ENCODE assay signal across 7 cellular contexts in genomic region chr19:42301646-42302204, GRCh38. TPM values are rescaled to one million over a fixed set of nuclear protein-coding genes. Genes with fewer than 3 reads are reported as not detected.
A peak's percentile ranks its signal among the peaks of the same experiment; 100 is the strongest.
DNase-seq lines count a peak whose midpoint lies in the region; ATAC-seq and TF ChIP-seq lines count a peak whose summit lies in the region.

Gene PRR19, plus strand, starts transcription at chr19:42302132. Its CDS starts 7,453 bp downstream, at chr19:42309585.

- peak; percentile 5 for ATAC-seq in HG03045 (IDR thresholded peaks at IDR 0.05; ENCODE audit: unreplicated experiment)
- ATAC-seq in activated T-cell treated with anti-CD3 and anti-CD28 coated beads, Interleukin-2, amount 50 U/mL, for 72 hours (replicated peaks in 1 of 2): peak; percentile 22 to 23
- ATAC-seq in left ventricle myocardium superior: peak; percentile 27
- ATAC-seq in PC-3: no peak
- no peak for ATAC-seq in GM19467 (IDR thresholded peaks at IDR 0.05; ENCODE audit: unreplicated experiment)

- H3K27me3 Mint-ChIP-seq in activated T-cell treated with anti-CD3 and anti-CD28 coated beads, Interleukin-2, amount 50 U/mL, for 72 hours (ENCODE audit: low read depth): no peaks in the 10 kb centered on the region

- CTCF ChIA-PET in PC-3 (lab: Charles Lee): no interaction called here

- H3K9ac ChIP-seq in PC-3 (ENCODE audit: low read length): no peak within 1 kb of the TSS

- no peaks in the 10 kb centered on the region for H3K9me2 ChIP-seq in PC-3 (replicated peaks; ENCODE audit: low read length)

- intact Hi-C loops in left ventricle myocardium superior (cut with micrococcal nuclease) (no loop called here), PC-3 (cut with micrococcal nuclease) (no loop called here)

- peak within 1 kb of the TSS in 20 of 21 experiments; percentile 2 to 86 (median 46) for H3K27ac ChIP-seq in skin epidermis
- no peak within 1 kb of the TSS for H3K27ac ChIP-seq in PC-3 (ENCODE audit: low read length)

- no peak within 1 kb of the TSS for H2AFZ ChIP-seq in PC-3 (ENCODE audit: low read length)

- H3K27ac Mint-ChIP-seq in activated T-cell treated with anti-CD3 and anti-CD28 coated beads, Interleukin-2, amount 50 U/mL, for 72 hours: peak within 1 kb of the TSS; percentile 51

- peaks cover 0 to 2% of the 10 kb centered on the region in 2 donors for H3K36me3 Mint-ChIP-seq in activated T-cell treated with anti-CD3 and anti-CD28 coated beads, Interleukin-2, amount 50 U/mL, for 72 hours (ENCODE audit: insufficient read depth in 2 of 2)

- H3K4me3 ChIP-seq in GM12864 (ENCODE audit: low read depth, low read length) (peak within 1 kb of the TSS; percentile 64), skin epidermis (peak within 1 kb of the TSS; percentile 37 to 56 (median 51)), PC-3 (ENCODE audit: low read length) (no peak within 1 kb of the TSS)

- no peaks in the 10 kb centered on the region for H3K9me3 Mint-ChIP-seq in activated T-cell treated with anti-CD3 and anti-CD28 coated beads, Interleukin-2, amount 50 U/mL, for 72 hours

- DNase-seq in GM12864 (ENCODE audit: low read depth) (no peak), left ventricle myocardium superior (no peak), PC-3 (no peak)
- peak in 1 of 2 donors; percentile 25 for DNase-seq in activated T-cell treated with anti-CD3 and anti-CD28 coated beads, Interleukin-2, amount 50 U/mL, for 72 hours

- H3K4me1 Mint-ChIP-seq in activated T-cell treated with anti-CD3 and anti-CD28 coated beads, Interleukin-2, amount 50 U/mL, for 72 hours (ENCODE audit: low read depth): peaks cover 26% of the 10 kb centered on the region

- TF ChIP-seq CTCF in GM12864 (IDR thresholded peaks at IDR 0.05; ENCODE audit: low read depth, low read length, missing control alignments) (no peak), PC-3 (conservative IDR thresholded peaks at IDR 0.05; ENCODE audit: low read depth, low read length) (no peak)

- H3K4me2 ChIP-seq in PC-3 (ENCODE audit: low read length): no peak within 1 kb of the TSS

- no peaks in the 10 kb centered on the region for H3K79me2 ChIP-seq in PC-3 (ENCODE audit: low read length)

- H3K27me3 ChIP-seq in PC-3 (ENCODE audit: low read length): no peaks in the 10 kb centered on the region

- no peaks in the 10 kb centered on the region for H3F3A ChIP-seq in PC-3 (ENCODE audit: low read length, unreplicated experiment)

- POLR2A ChIA-PET in PC-3 (lab: Charles Lee; ENCODE audit: unreplicated experiment): no interaction called here

- H4K20me1 ChIP-seq in PC-3 (ENCODE audit: low read length): no peaks in the 10 kb centered on the region

- no peaks in the 10 kb centered on the region for H3K9me3 ChIP-seq in PC-3 (ENCODE audit: low read length)

- BruUV-seq in PC-3 (replicated peaks; lab: Mats Ljungman, UMichigan): no TSS peak

- peak within 1 kb of the TSS; percentile 92 to 96 for H3K4me3 Mint-ChIP-seq in activated T-cell treated with anti-CD3 and anti-CD28 coated beads, Interleukin-2, amount 50 U/mL, for 72 hours

- no peaks in the 10 kb centered on the region for H3K4me1 ChIP-seq in PC-3 (ENCODE audit: insufficient read depth, low read length)

- no peaks in the 10 kb centered on the region for H3K36me3 ChIP-seq in PC-3 (ENCODE audit: low read depth, low read length)

RNA-seq across cellular contexts. Expression of gene PRR19, which starts in this region (rescaled TPM):
- under 1 TPM; 0.29 to 0.86 TPM for total RNA-seq in activated T-cell treated with anti-CD3 and anti-CD28 coated beads, Interleukin-2, amount 50 U/mL, for 72 hours
- not detected for total RNA-seq in left ventricle myocardium superior
- not detected in 2 replicates for total RNA-seq in PC-3 (2014; rRNA removed)

Comparison
In these comparisons a context has a peak if more than half of its experiments do, and no peak if none do; other contexts are left out.
1. Peak in ATAC-seq in activated T-cell treated with anti-CD3 and anti-CD28 coated beads, Interleukin-2, amount 50 U/mL, for 72 hours; RNA of the gene not detected or under 1 TPM.
2. Peak in ATAC-seq in left ventricle myocardium superior; RNA of the gene not detected or under 1 TPM.